Comparison of ENCODE assay signal across 1 cellular context in genomic region chr7:6706666-6707407, GRCh38.
TF ChIP-seq lines count a peak whose summit lies in the region.

TSS of gene ZNF12 (minus strand) at chr7:6706947. CDS start at chr7:6705173, 1,774 bp downstream.

TF ChIP-seq in K562, 482 proteins besides CTCF, POLR2A, EP300 and RAD21 (continued from another document and continues in another):
- TF ChIP-seq CTCFL (IDR thresholded peaks at IDR 0.05; ENCODE audit: borderline replicate concordance, insufficient read depth, low read depth, low read length, poor library complexity, severe bottlenecking): no peak
- no peak for TF ChIP-seq JUNB (CRISPR knock-in tag; conservative IDR thresholded peaks at IDR 0.05)
- no peak for TF ChIP-seq ZNF146 (CRISPR knock-in tag; IDR thresholded peaks at IDR 0.05; ENCODE audit: unreplicated experiment)
- TF ChIP-seq NCOR1 (IDR thresholded peaks at IDR 0.05): 0 out of 2 replicates have a peak, but pooled peaks have one; percentile 26
- no peak for TF ChIP-seq E2F4 (CRISPR knock-in tag; IDR thresholded peaks at IDR 0.05; ENCODE audit: low read depth)
- no peak for TF ChIP-seq NCOA4 (IDR thresholded peaks at IDR 0.05; ENCODE audit: partially characterized antibody)
- TF ChIP-seq CHD1 (IDR thresholded peaks at IDR 0.05; ENCODE audit: low read length): no peak
- TF ChIP-seq NR0B1 (IDR thresholded peaks at IDR 0.05; ENCODE audit: partially characterized antibody): no peak
- TF ChIP-seq ZNF518B (CRISPR knock-in tag; IDR thresholded peaks at IDR 0.05): no peak
- TF ChIP-seq PHF20 (IDR thresholded peaks at IDR 0.05; ENCODE audit: partially characterized antibody): peak; percentile 68
- TF ChIP-seq HSF4 (CRISPR knock-in tag; IDR thresholded peaks at IDR 0.05; ENCODE audit: borderline replicate concordance): no peak
- peak; percentile 96 for TF ChIP-seq POLR2B (IDR thresholded peaks at IDR 0.05; ENCODE audit: low read depth, partially characterized antibody)
- no peak for TF ChIP-seq SMARCE1 (IDR thresholded peaks at IDR 0.05)
- TF ChIP-seq E2F1 (CRISPR knock-in tag; IDR thresholded peaks at IDR 0.05): no peak
- no peak for TF ChIP-seq POLR2AphosphoS2 (IDR thresholded peaks at IDR 0.05; ENCODE audit: low read length)
- TF ChIP-seq ARID4B (CRISPR knock-in tag; IDR thresholded peaks at IDR 0.05): peak; percentile 66
- no peak for TF ChIP-seq CREBBP (IDR thresholded peaks at IDR 0.05; ENCODE audit: low read depth, low read length)
- no peak for TF ChIP-seq ZNF583 (CRISPR knock-in tag; IDR thresholded peaks at IDR 0.05)
- no peak for TF ChIP-seq DACH1 (IDR thresholded peaks at IDR 0.05; ENCODE audit: partially characterized antibody)
- TF ChIP-seq ZNF780A (CRISPR knock-in tag; IDR thresholded peaks at IDR 0.05): no peak
- TF ChIP-seq VEZF1 (CRISPR knock-in tag; IDR thresholded peaks at IDR 0.05): peak; percentile 39
- no peak for TF ChIP-seq SREBF2 (CRISPR knock-in tag; IDR thresholded peaks at IDR 0.05)
- TF ChIP-seq RFX7 (CRISPR knock-in tag; IDR thresholded peaks at IDR 0.05): no peak
- TF ChIP-seq NUFIP1 (IDR thresholded peaks at IDR 0.05; ENCODE audit: partially characterized antibody): no peak
- no peak for TF ChIP-seq CHCHD3 (CRISPR knock-in tag; IDR thresholded peaks at IDR 0.05)
- no peak for TF ChIP-seq ZBTB49 (CRISPR knock-in tag; IDR thresholded peaks at IDR 0.05; ENCODE audit: borderline replicate concordance)
- TF ChIP-seq ELF4 (CRISPR knock-in tag; IDR thresholded peaks at IDR 0.05): no peak
- no peak for TF ChIP-seq ELK1 (CRISPR knock-in tag; IDR thresholded peaks at IDR 0.05)
- peak; percentile 73; the same call in 1 of the 2 replicates for TF ChIP-seq GATAD2B (IDR thresholded peaks at IDR 0.05; ENCODE audit: borderline replicate concordance)
- TF ChIP-seq ZBTB9 (CRISPR knock-in tag; IDR thresholded peaks at IDR 0.05): 0 out of 2 replicates have a peak, but pooled peaks have one; percentile 10
- TF ChIP-seq CREB3 (tag; conservative IDR thresholded peaks at IDR 0.05; ENCODE audit: low read depth): 0 out of 2 replicates have a peak, but pooled peaks have one; percentile 35
